17 cellular contexts compared by ENCODE assay signal in genomic region chr4:19689511-19689910, GRCh38.
DNase-seq lines count a peak whose midpoint lies in the region; ATAC-seq and TF ChIP-seq lines count a peak whose summit lies in the region.
"Had no signal": no experiment of that assay in that cellular context is flagged by ENCODE, and none has a peak within 500 bp of the region (broad histone marks: within the 10 kb centered on the region; RNA-seq: fewer than 3 reads in every experiment).

No MANE protein-coding gene starts in this region.

- CTCF ChIA-PET in WTC11 (lab: Charles Lee) = no interaction called here

- peaks cover 47% of the 10 kb centered on the region for H3K4me1 Mint-ChIP-seq in HFFc6 (ENCODE audit: low read depth)
- peaks cover 6% of the 10 kb centered on the region for H3K4me1 Mint-ChIP-seq in WTC11
- H3K4me1 Mint-ChIP-seq: natural killer cell had no signal

- H3K27me3 Mint-ChIP-seq in HFFc6 (ENCODE audit: insufficient read depth) (no peaks in the 10 kb centered on the region), WTC11 (ENCODE audit: low read depth) (no peaks in the 10 kb centered on the region; the same call in 1 of the 2 replicates)

- H3K9me3 Mint-ChIP-seq in HFFc6 (no peaks in the 10 kb centered on the region), WTC11 (no peaks in the 10 kb centered on the region)
- peaks cover 17 to 20% of the 10 kb centered on the region in 2 donors for H3K9me3 Mint-ChIP-seq in activated naive CD4-positive, alpha-beta T cell treated with anti-CD3 and anti-CD28 coated beads, Interleukin-2, amount 50 U/mL, for 72 hours

- no peaks in the 10 kb centered on the region for H3K36me3 Mint-ChIP-seq in HFFc6 (ENCODE audit: low read depth)
- H3K36me3 Mint-ChIP-seq in WTC11 = no peaks in the 10 kb centered on the region
- no peaks in the 10 kb centered on the region for H3K36me3 Mint-ChIP-seq in activated naive CD4-positive, alpha-beta T cell treated with anti-CD3 and anti-CD28 coated beads, Interleukin-2, amount 50 U/mL, for 72 hours
- H3K36me3 Mint-ChIP-seq: natural killer cell had no signal

- no peak for ATAC-seq in WTC11
- ATAC-seq in activated naive CD4-positive, alpha-beta T cell treated with anti-CD3 and anti-CD28 coated beads, Interleukin-2, amount 50 U/mL, for 72 hours = no peak
- ATAC-seq: activated T-cell treated with anti-CD3 and anti-CD28 coated beads, Interleukin-2, amount 50 U/mL, for 4 hours; natural killer cell had no signal

- POLR2A ChIA-PET in WTC11 (lab: Charles Lee) = no interaction called here

- no peak overlapping the region for H3K4me3 ChIP-seq in astrocyte of the spinal cord (ENCODE audit: low read depth, low read length)
- H3K4me3 ChIP-seq in coronary artery = no peak overlapping the region
- H3K4me3 ChIP-seq: spleen had no signal

- intact Hi-C loops in posterior vena cava (cut with DNase I) = no loop called here

- no peak overlapping the region for H3K27ac ChIP-seq in coronary artery
- H3K27ac ChIP-seq: spleen had no signal

- DNase-seq in A172 (ENCODE audit: low spot score) (peak; percentile 59), HFFc6 (peak; percentile 85), astrocyte of the spinal cord (ENCODE audit: low read depth, low spot score) (peak; percentile 70), iris pigment epithelial cell (ENCODE audit: low read depth) (peak; percentile 76), WTC11 (ENCODE audit: low spot score) (no peak), posterior vena cava (ENCODE audit: low spot score) (no peak), coronary artery (ENCODE audit: low spot score) (no peak)
- DNase-seq in activated naive CD4-positive, alpha-beta T cell treated with anti-CD3 and anti-CD28 coated beads, Interleukin-2, amount 50 U/mL, for 72 hours (ENCODE audit: low spot score in 2 of 2) = no peak
- DNase-seq: activated CD4-positive, alpha-beta T cell treated with anti-CD3 and anti-CD28 coated beads for 1 hour; activated T-cell treated with anti-CD3 and anti-CD28 coated beads, Interleukin-2, amount 50 U/mL, for 4 hours; aorta; DMS153; GOT3; natural killer cell; NCI-H1436 treated with DMSO at 0.1 percent for 48 hours; NCI-H774; spleen had no signal

- H3K4me3 Mint-ChIP-seq in HFFc6 (peak overlapping the region; percentile 70), WTC11 (no peak overlapping the region)
- H3K4me3 Mint-ChIP-seq: activated T-cell treated with anti-CD3 and anti-CD28 coated beads, Interleukin-2, amount 50 U/mL, for 4 hours; natural killer cell had no signal

- H3K27ac Mint-ChIP-seq in HFFc6 = peak overlapping the region; percentile 67
- H3K27ac Mint-ChIP-seq in WTC11 = no peak overlapping the region
- no peak overlapping the region for H3K27ac Mint-ChIP-seq in activated naive CD4-positive, alpha-beta T cell treated with anti-CD3 and anti-CD28 coated beads, Interleukin-2, amount 50 U/mL, for 72 hours
- H3K27ac Mint-ChIP-seq: natural killer cell had no signal

- in situ Hi-C loops in astrocyte of the spinal cord (cut with HindIII; ENCODE audit: low sequenced_read_pairs) = no loop called here

- TF ChIP-seq CTCF in HFFc6 (IDR thresholded peaks at IDR 0.05) = no peak
- TF ChIP-seq CTCF in astrocyte of the spinal cord (IDR thresholded peaks at IDR 0.05; ENCODE audit: low read depth, low read length) = no peak
- TF ChIP-seq CTCF in WTC11 (IDR thresholded peaks at IDR 0.05) = no peak
- no peak for TF ChIP-seq CTCF in coronary artery (IDR thresholded peaks at IDR 0.05)

TF ChIP-seq in WTC11, 78 proteins besides CTCF, POLR2A, EP300 and RAD21:
- TF ChIP-seq, protein P1, sequence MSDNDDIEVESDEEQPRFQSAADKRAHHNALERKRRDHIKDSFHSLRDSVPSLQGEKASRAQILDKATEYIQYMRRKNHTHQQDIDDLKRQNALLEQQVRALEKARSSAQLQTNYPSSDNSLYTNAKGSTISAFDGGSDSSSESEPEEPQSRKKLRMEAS (CRISPR knock-in tag; IDR thresholded peaks at IDR 0.05) = no peak
- TF ChIP-seq FOXJ3 (CRISPR knock-in tag; IDR thresholded peaks at IDR 0.05; ENCODE audit: borderline replicate concordance) (no peak), NFYB (CRISPR knock-in tag; conservative IDR thresholded peaks at IDR 0.05; ENCODE audit: low read depth) (no peak), GTF2I (CRISPR knock-in tag; conservative IDR thresholded peaks at IDR 0.05) (no peak), NFATC4 (CRISPR knock-in tag; IDR thresholded peaks at IDR 0.05) (no peak)

Comparison
In these comparisons a context has a peak if more than half of its experiments do, and no peak if none do; other contexts are left out.
1. DNase-seq: peak in A172 (single experiment), HFFc6 (single experiment), astrocyte of the spinal cord (single experiment) and iris pigment epithelial cell (single experiment); none in WTC11 (single experiment), posterior vena cava (single experiment), activated naive CD4-positive, alpha-beta T cell treated with anti-CD3 and anti-CD28 coated beads, Interleukin-2, amount 50 U/mL, for 72 hours (0 of 2) and coronary artery (single experiment).